Comparison of ENCODE assay signal across 11 cellular contexts in genomic region chr16:75317101-75317522, GRCh38.
DNase-seq lines count a peak whose midpoint lies in the region; ATAC-seq and TF ChIP-seq lines count a peak whose summit lies in the region.
"Had no signal": no experiment of that assay in that cellular context is flagged by ENCODE, and none has a peak within 500 bp of the region (broad histone marks: within the 10 kb centered on the region; RNA-seq: fewer than 3 reads in every experiment).

No MANE protein-coding gene starts in this region.

- peaks cover 26% of the 10 kb centered on the region for H3K36me3 Mint-ChIP-seq in nephron progenitor cell (ENCODE audit: low read depth)

- DNase-seq in GF-D8 (lab: John Stamatoyannopoulos, UW) (peak; percentile 20), KBM-7 (peak; percentile 18), dermis blood vessel endothelial cell (peak; percentile 49), nephron progenitor cell (no peak), NCI-H446 (lab: John Stamatoyannopoulos, UW) (no peak)
- DNase-seq: activated CD4-positive, alpha-beta T cell treated with anti-CD3 and anti-CD28 coated beads, Interleukin-2, amount 50 U/mL, for 4 hours; DMS79; NCI-H2107 had no signal

- no peak for TF ChIP-seq CTCF in nephron progenitor cell (IDR thresholded peaks at IDR 0.05)

- peaks cover 39% of the 10 kb centered on the region for H3K4me1 Mint-ChIP-seq in nephron progenitor cell

- peaks cover 4% of the 10 kb centered on the region for H3K27me3 Mint-ChIP-seq in nephron progenitor cell (ENCODE audit: low read depth, poor library complexity)

- H3K4me3 Mint-ChIP-seq in nephron progenitor cell = no peak overlapping the region

- in situ Hi-C loops in KBM-7 (cut with MboI; ENCODE audit: low pct_unique_long_range_greater_than_20kb, low sequenced_read_pairs) = no loop called here

- no peaks in the 10 kb centered on the region for H3K9me3 Mint-ChIP-seq in nephron progenitor cell

- H3K27ac Mint-ChIP-seq in nephron progenitor cell = peak overlapping the region; percentile 98

- ATAC-seq in activated CD4-positive, CD25-positive, alpha-beta regulatory T cell treated with anti-CD3 and anti-CD28 coated beads, Interleukin-2, amount 50 U/mL, for 24 hours = no peak
- ATAC-seq in GM21723 (IDR thresholded peaks at IDR 0.05; ENCODE audit: unreplicated experiment) (no peak), GM19467 (IDR thresholded peaks at IDR 0.05; ENCODE audit: unreplicated experiment) (no peak)

Comparison
In these comparisons a context has a peak if more than half of its experiments do, and no peak if none do; other contexts are left out.
1. DNase-seq: peak in GF-D8 (single experiment), KBM-7 (single experiment) and dermis blood vessel endothelial cell (single experiment); none in nephron progenitor cell (single experiment) and NCI-H446 (0 of 2).